In the genomic region with DNA sequence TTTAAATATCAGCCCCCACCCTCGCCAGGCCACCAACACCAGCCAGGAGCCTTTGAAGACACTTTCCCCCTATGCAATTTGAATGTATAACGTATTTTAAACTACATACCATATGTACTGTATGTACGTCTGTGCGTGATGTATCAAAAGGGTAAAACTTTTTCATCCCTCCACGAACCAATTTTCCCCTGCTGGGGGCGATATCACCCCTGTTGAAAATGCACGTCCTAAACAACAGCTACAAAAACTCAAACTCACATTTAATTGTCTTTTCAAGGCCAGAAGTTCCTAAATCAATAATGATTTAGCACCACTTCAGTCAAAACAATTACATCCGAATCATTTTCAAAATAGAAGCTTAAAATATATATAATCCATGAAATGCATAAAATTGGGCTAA, we compare ENCODE assay signal across 23 cellular contexts. TPM values are rescaled to one million over a fixed set of nuclear protein-coding genes. Genes with fewer than 3 reads are reported as not detected.
A peak's percentile ranks its signal among the peaks of the same experiment; 100 is the strongest.
DNase-seq lines count a peak whose midpoint lies in the region; ATAC-seq, FAIRE-seq and TF ChIP-seq lines count a peak whose summit lies in the region.
"Had no signal": no experiment of that assay in that cellular context is flagged by ENCODE, and none has a peak within 500 bp of the region (broad histone marks: within the 10 kb centered on the region; RNA-seq: fewer than 3 reads in every experiment).

No MANE protein-coding gene starts in this region.

- DNase-seq in NCI-H2171 treated with DMSO at 0.1 percent for 48 hours (lab: John Stamatoyannopoulos, UW), result peak; percentile 29
- DNase-seq in NCI-H2171 (lab: John Stamatoyannopoulos, UW), result no peak
- peak; percentile 34 for DNase-seq in NCI-H82 (lab: John Stamatoyannopoulos, UW)
- DNase-seq in H1 (ENCODE audit: low read depth in 1 of 2, low spot score in 2 of 2), result no peak
- DNase-seq in neural progenitor cell (ENCODE audit: low spot score), result peak; percentile 29
- no peak for DNase-seq in dorsolateral prefrontal cortex
- DNase-seq in pons (ENCODE audit: low spot score), result no peak
- DNase-seq: activated CD8-positive, alpha-beta T cell treated with anti-CD3 and anti-CD28 coated beads, Interleukin-2, amount 10 ng/mL, durations not matched to agents 7 days and 5 days; activated T-cell treated with anti-CD3 and anti-CD28 coated beads, Interleukin-2, amount 50 U/mL, for 72 hours; CD4-positive, alpha-beta T cell; central memory CD4-positive, alpha-beta T cell; gastrocnemius medialis; mammary epithelial cell; MM.1S; naive thymus-derived CD8-positive, alpha-beta T cell; NCI-H2081; NCI-H526 treated with DMSO at 0.1 percent for 48 hours; stimulated activated CD4-positive, alpha-beta T cell treated with anti-CD3 and anti-CD28 coated beads, Interleukin-12 subunit alpha, Interleukin-12 subunit beta, amount 100 ng/mL, for 4 hours; stimulated activated naive CD4-positive, alpha-beta T cell had no signal

- no peak overlapping the region for H4K8ac ChIP-seq in H1 (ENCODE audit: extremely low read depth, insufficient read depth, low read length)

- H2AK5ac ChIP-seq in H1 (ENCODE audit: low read depth, low read length), result no peak overlapping the region

- peak; percentile 66 for FAIRE-seq in H1 (lab: Jason Lieb, UNC)

- TF ChIP-seq RAD21 in H1 (IDR thresholded peaks at IDR 0.05 in 1 of 2, conservative IDR thresholded peaks at IDR 0.05 in 1 of 2; ENCODE audit: low read depth in 2 of 2, low read length in 2 of 2), result peak; percentile 43 to 50; a peak in 3 of 4 replicates

- H2BK120ac ChIP-seq in H1 (replicated peaks; ENCODE audit: low read depth, low read length), result no peak overlapping the region

- no peak overlapping the region for H2BK5ac ChIP-seq in H1 (ENCODE audit: low read depth, low read length)

- H3K14ac ChIP-seq in H1 (ENCODE audit: insufficient read length), result no peak overlapping the region

- H3K36me3 ChIP-seq in H1 (ENCODE audit: control insufficient read depth in 2 of 4, insufficient read depth in 4 of 4, low read length in 3 of 4) (no peaks in the 10 kb centered on the region), neural progenitor cell (no peaks in the 10 kb centered on the region)
- H3K36me3 ChIP-seq: gastrocnemius medialis, HAP-1 had no signal

- no peak for TF ChIP-seq POLR2A in H1 (IDR thresholded peaks at IDR 0.05; ENCODE audit: control extremely low read depth in 1 of 2, low read depth in 2 of 2, low read length in 2 of 2)

- no peak overlapping the region for H2BK12ac ChIP-seq in H1 (ENCODE audit: low read depth, low read length)

- no peak overlapping the region for H3K18ac ChIP-seq in H1 (ENCODE audit: extremely low read depth, low read length)

- peak in 2 of 3 experiments; percentile 30 to 46; a peak in 2 of 4 replicates for TF ChIP-seq CTCF in H1 (IDR thresholded peaks at IDR 0.05; ENCODE audit: control extremely low read depth in 1 of 3, insufficient read depth in 1 of 3, low read depth in 1 of 3, low read length in 3 of 3)
- TF ChIP-seq CTCF in neural progenitor cell (IDR thresholded peaks at IDR 0.05), result peak; percentile 64
- TF ChIP-seq CTCF in dorsolateral prefrontal cortex (IDR thresholded peaks at IDR 0.05 in 54 of 56, conservative IDR thresholded peaks at IDR 0.05 in 2 of 56; ENCODE audit: low read depth in 1 of 56, partially characterized antibody in 56 of 56), result no peak

- POLR2A ChIA-PET in H1 (lab: Charles Lee; ENCODE audit: partially characterized antibody), result no interaction called here

- H4K20me1 ChIP-seq in H1 (replicated peaks in 1 of 2; ENCODE audit: control insufficient read depth in 1 of 2, insufficient read depth in 2 of 2, low read length in 2 of 2) (no peaks in the 10 kb centered on the region), neural progenitor cell (ENCODE audit: low read depth) (no peaks in the 10 kb centered on the region)

- H3K4me3 Mint-ChIP-seq in neural progenitor cell, result no peak overlapping the region
- H3K4me3 Mint-ChIP-seq: activated CD8-positive, alpha-beta T cell treated with anti-CD3 and anti-CD28 coated beads, Interleukin-2, amount 10 ng/mL, durations not matched to agents 7 days and 5 days; activated T-cell treated with anti-CD3 and anti-CD28 coated beads, Interleukin-2, amount 50 U/mL, for 72 hours; CD4-positive, alpha-beta T cell; naive thymus-derived CD8-positive, alpha-beta T cell had no signal

- H3K27me3 ChIP-seq in H1 (replicated peaks in 1 of 4; ENCODE audit: control insufficient read depth in 3 of 4, extremely low read depth in 1 of 4, insufficient read depth in 3 of 4, low read length in 3 of 4) (no peaks in the 10 kb centered on the region), neural progenitor cell (no peaks in the 10 kb centered on the region), dorsolateral prefrontal cortex (peaks cover 0 to 70% (median 11%) of the 10 kb centered on the region in 45 donors)

- no peak overlapping the region for H3K4ac ChIP-seq in H1 (replicated peaks; ENCODE audit: insufficient read length, low read depth, low read length)

- H3K4me3 ChIP-seq in H1 (ENCODE audit: extremely low read depth in 1 of 4, insufficient read depth in 2 of 4, low read depth in 3 of 4, low read length in 4 of 4) (no peak overlapping the region), neural progenitor cell (no peak overlapping the region), dorsolateral prefrontal cortex (no peak overlapping the region)
- H3K4me3 ChIP-seq: gastrocnemius medialis, HAP-1 had no signal

- no peaks in the 10 kb centered on the region for H3K79me1 ChIP-seq in H1 (ENCODE audit: low read depth, low read length)

- H3K9me3 ChIP-seq in H1 (ENCODE audit: insufficient read depth in 2 of 2, low read depth in 1 of 2, low read length in 1 of 2) (no peaks in the 10 kb centered on the region), neural progenitor cell (ENCODE audit: low read depth) (no peaks in the 10 kb centered on the region)
- H3K9me3 ChIP-seq: gastrocnemius medialis, HAP-1 had no signal

- no peak overlapping the region for H3K27ac Mint-ChIP-seq in neural progenitor cell
- H3K27ac Mint-ChIP-seq: activated CD8-positive, alpha-beta T cell treated with anti-CD3 and anti-CD28 coated beads, Interleukin-2, amount 10 ng/mL, durations not matched to agents 7 days and 5 days; activated T-cell treated with anti-CD3 and anti-CD28 coated beads, Interleukin-2, amount 50 U/mL, for 72 hours; CD4-positive, alpha-beta T cell; naive thymus-derived CD8-positive, alpha-beta T cell had no signal

- no peaks in the 10 kb centered on the region for H3K23me2 ChIP-seq in H1 (ENCODE audit: low read depth, low read length)

- H2BK20ac ChIP-seq in H1 (ENCODE audit: low read length), result no peak overlapping the region

- no peaks in the 10 kb centered on the region for H3K9me3 Mint-ChIP-seq in neural progenitor cell
- H3K9me3 Mint-ChIP-seq: activated T-cell treated with anti-CD3 and anti-CD28 coated beads, Interleukin-2, amount 50 U/mL, for 72 hours; CD4-positive, alpha-beta T cell had no signal

- H3K23ac ChIP-seq in H1 (ENCODE audit: insufficient read length), result no peak overlapping the region

- no peak overlapping the region for H2BK15ac ChIP-seq in H1 (ENCODE audit: low read length)

- TF ChIP-seq EP300 in H1 (IDR thresholded peaks at IDR 0.05; ENCODE audit: borderline replicate concordance in 1 of 2, low read depth in 2 of 2, low read length in 2 of 2), result no peak

- H2AFZ ChIP-seq in H1 (ENCODE audit: low read length), result no peak overlapping the region
- H2AFZ ChIP-seq in neural progenitor cell (replicated peaks), result no peak overlapping the region

- no peaks in the 10 kb centered on the region for H3K27me3 Mint-ChIP-seq in neural progenitor cell (ENCODE audit: insufficient read depth, low read depth)

- H4K91ac ChIP-seq in H1 (replicated peaks; ENCODE audit: insufficient read length, low read length), result no peak overlapping the region

- H3K4me1 Mint-ChIP-seq in neural progenitor cell, result peaks cover 17% of the 10 kb centered on the region
- H3K4me1 Mint-ChIP-seq: naive thymus-derived CD8-positive, alpha-beta T cell had no signal

- H3K4me2 ChIP-seq in H1 (ENCODE audit: insufficient read depth in 1 of 2, low read depth in 2 of 2, low read length in 2 of 2), result no peak overlapping the region
- no peak overlapping the region for H3K4me2 ChIP-seq in neural progenitor cell

- H3K36me3 Mint-ChIP-seq in neural progenitor cell, result peaks cover 4% of the 10 kb centered on the region

- H3K79me2 ChIP-seq in H1 (ENCODE audit: control insufficient read depth in 1 of 2, insufficient read depth in 2 of 2, low read length in 2 of 2) (no peaks in the 10 kb centered on the region), neural progenitor cell (ENCODE audit: low read depth) (no peaks in the 10 kb centered on the region)

- no peak overlapping the region for H4K5ac ChIP-seq in H1 (ENCODE audit: insufficient read length, low read depth, low read length)

- no peak overlapping the region for H3K27ac ChIP-seq in H1 (ENCODE audit: low read depth, low read length)
- no peak overlapping the region for H3K27ac ChIP-seq in neural progenitor cell
- no peak overlapping the region for H3K27ac ChIP-seq in dorsolateral prefrontal cortex
- H3K27ac ChIP-seq: gastrocnemius medialis had no signal

- H3K4me1 ChIP-seq in H1 (replicated peaks in 1 of 4; ENCODE audit: control insufficient read depth in 3 of 4, insufficient read depth in 4 of 4, low read length in 3 of 4) (peaks cover 0 to 2% (median 0%) of the 10 kb centered on the region in 4 experiments; a peak in 1 of 7 replicates), neural progenitor cell (peaks cover 5% of the 10 kb centered on the region)
- H3K4me1 ChIP-seq: HAP-1 had no signal

- CTCF ChIA-PET in H1 (lab: Charles Lee; ENCODE audit: partially characterized antibody), result interaction anchor here (0.6 to 3.8 kb wide), 22 partner anchors 9 to 352 kb away, joined by 3 to 17 read pairs (median 4); no protein-coding TSS in a partner anchor

- H3F3A ChIP-seq in neural progenitor cell (ENCODE audit: low read depth), result no peaks in the 10 kb centered on the region

- H3K56ac ChIP-seq in H1 (replicated peaks; ENCODE audit: insufficient read length, low read depth, low read length), result no peak overlapping the region

- no peak for ATAC-seq in HG03354 (IDR thresholded peaks at IDR 0.05; ENCODE audit: poor library complexity, severe bottlenecking, unreplicated experiment)
- ATAC-seq: activated CD8-positive, alpha-beta T cell treated with anti-CD3 and anti-CD28 coated beads, Interleukin-2, amount 10 ng/mL, durations not matched to agents 7 days and 5 days; activated T-cell treated with anti-CD3 and anti-CD28 coated beads, Interleukin-2, amount 50 U/mL, for 72 hours; gastrocnemius medialis; naive thymus-derived CD8-positive, alpha-beta T cell had no signal

- H3K9ac ChIP-seq in H1 (replicated peaks in 1 of 4; ENCODE audit: extremely low read depth in 1 of 4, low read depth in 3 of 4, low read length in 3 of 4) (no peak overlapping the region), neural progenitor cell (no peak overlapping the region)

- intact Hi-C loops in dorsolateral prefrontal cortex (cut with DNase I), result no loop called here

- 81% methylated on average over 8 of the region's 8 CpGs; no CpG with 5 or more reads in 1 of the 2 experiments for WGBS in H1 (ENCODE audit: extremely low coverage in 1 of 2, insufficient coverage in 1 of 2, insufficient read length in 1 of 2, insufficient replicate concordance in 2 of 2, low coverage in 1 of 2, low lambda C conversion rate in 2 of 2, missing lambda C conversion rate in 1 of 2), 2 experiments

RNA-seq across cellular contexts. Expression of a gene that starts 1.4 kb away (rescaled TPM):
- total RNA-seq in H1 (2021; fragmentation: NEBNext Ultra II Directional; extraction: Animal tissue kit (Norgen Biotek cat#: 25700)), result 0.19 TPM in 1 of 2 replicates, not detected in the other
- polyA plus RNA-seq in H1 (2011; rRNA removed), result 0.06 TPM in 1 of 2 replicates, not detected in the other
- polyA plus RNA-seq in H1 (2011; cell fraction: cytosol; rRNA removed), result 0.03 TPM
- 0.14 TPM for polyA plus RNA-seq in H1 (2011; cell fraction: nucleus; rRNA removed)
- polyA plus RNA-seq in H1 (2012, experiment 1 of 2), result 0.17 to 0.27 TPM (median 0.24 TPM) in 3 of 4 replicates, not detected in the other
- not detected for polyA plus RNA-seq in H1 (2012, experiment 2 of 2)
- 0.24 TPM for polyA plus RNA-seq in H1 (2013, experiment 1 of 2)
- polyA plus RNA-seq in H1 (2013, experiment 2 of 2), result 0.06 TPM
- polyA minus RNA-seq in H1 (2011; rRNA and poly(A)+ RNA removed), result not detected in 2 replicates
- not detected for polyA minus RNA-seq in H1 (2011; cell fraction: cytosol; rRNA and poly(A)+ RNA removed)
- polyA minus RNA-seq in H1 (2011; cell fraction: nucleus; rRNA and poly(A)+ RNA removed), result not detected
- total RNA-seq in neural progenitor cell (ENCODE audit: low replicate concordance) (0.46 TPM in 1 of 2 replicates, not detected in the other), dorsolateral prefrontal cortex (1 to 10 TPM in 119 of 120 experiments, under 1 TPM in 1; 0.95 to 5.2 (median 2.5) TPM)
- total RNA-seq: A172; activated CD8-positive, alpha-beta T cell treated with anti-CD3 and anti-CD28 coated beads, Interleukin-2, amount 10 ng/mL, durations not matched to agents 7 days and 5 days; activated T-cell treated with anti-CD3 and anti-CD28 coated beads, Interleukin-2, amount 50 U/mL, for 72 hours; CD4-positive, alpha-beta T cell; HT1080; naive thymus-derived CD8-positive, alpha-beta T cell had no signal
- polyA plus RNA-seq: naive thymus-derived CD8-positive, alpha-beta T cell had no signal

RNA-seq across cellular contexts. Expression of a gene that starts 47.5 kb away (rescaled TPM):
- 13.4 and 15.7 TPM in 2 replicates for total RNA-seq in H1 (2021; fragmentation: NEBNext Ultra II Directional; extraction: Animal tissue kit (Norgen Biotek cat#: 25700))
- polyA plus RNA-seq in H1 (2011; rRNA removed), result 2.1 and 5.0 TPM in 2 replicates
- 4.3 TPM for polyA plus RNA-seq in H1 (2011; cell fraction: cytosol; rRNA removed)
- 6.3 TPM for polyA plus RNA-seq in H1 (2011; cell fraction: nucleus; rRNA removed)
- polyA plus RNA-seq in H1 (2012, experiment 1 of 2), result 4.4 to 5.7 TPM (median 4.6 TPM) in 4 replicates
- 0.26 TPM for polyA plus RNA-seq in H1 (2012, experiment 2 of 2)
- 6.8 TPM for polyA plus RNA-seq in H1 (2013, experiment 1 of 2)
- 6.2 TPM for polyA plus RNA-seq in H1 (2013, experiment 2 of 2)
- polyA minus RNA-seq in H1 (2011; rRNA and poly(A)+ RNA removed), result 18.4 and 21.8 TPM in 2 replicates
- 3.7 TPM for polyA minus RNA-seq in H1 (2011; cell fraction: cytosol; rRNA and poly(A)+ RNA removed)
- 17.1 TPM for polyA minus RNA-seq in H1 (2011; cell fraction: nucleus; rRNA and poly(A)+ RNA removed)
- total RNA-seq in neural progenitor cell (ENCODE audit: low replicate concordance) (17.2 and 23.9 TPM in 2 replicates), dorsolateral prefrontal cortex (10 to 100 TPM in 116 of 120 experiments, 1 to 10 TPM in 4; 8.6 to 31.7 (median 17.5) TPM)

Comparison
In these comparisons a context has a peak if more than half of its experiments do, and no peak if none do; other contexts are left out.
1. DNase-seq: peak in NCI-H2171 treated with DMSO at 0.1 percent for 48 hours (single experiment), NCI-H82 (single experiment) and neural progenitor cell (single experiment); none in NCI-H2171 (single experiment), H1 (0 of 2), dorsolateral prefrontal cortex (0 of 10) and pons (single experiment).
2. CTCF ChIP-seq: peak in H1 (2 of 3) and neural progenitor cell (single experiment); none in dorsolateral prefrontal cortex (0 of 56).